22 cellular contexts compared by ENCODE assay signal in the genomic region with DNA sequence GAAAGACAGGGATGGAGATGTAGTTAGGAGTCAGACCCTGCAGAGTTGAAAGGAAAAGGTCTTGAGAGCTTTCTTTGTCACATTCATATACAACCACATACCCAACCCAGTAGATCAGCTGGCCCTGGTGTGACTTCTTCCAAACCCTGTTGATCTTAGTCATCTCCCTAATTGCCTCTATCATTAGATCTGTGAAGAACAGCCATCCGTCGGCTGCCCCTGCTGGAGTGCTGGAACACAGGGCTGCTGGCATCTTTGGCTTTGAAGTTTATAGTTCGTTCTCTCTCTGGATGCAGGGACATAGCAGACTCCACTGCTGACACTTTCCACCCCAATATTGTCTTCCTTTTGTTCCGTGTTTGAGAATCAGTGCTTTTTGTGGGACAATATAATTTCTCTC. TPM values are rescaled to one million over a fixed set of nuclear protein-coding genes. Genes with fewer than 3 reads are reported as not detected.
DNase-seq lines count a peak whose midpoint lies in the region; ATAC-seq, FAIRE-seq and TF ChIP-seq lines count a peak whose summit lies in the region.
"Had no signal": no experiment of that assay in that cellular context is flagged by ENCODE, and none has a peak within 500 bp of the region (broad histone marks: within the 10 kb centered on the region; RNA-seq: fewer than 3 reads in every experiment).

No MANE protein-coding gene starts in this region.

- H3K9me3 Mint-ChIP-seq in activated CD8-positive, alpha-beta T cell treated with anti-CD3 and anti-CD28 coated beads, Interleukin-2, amount 10 ng/mL, durations not matched to agents 7 days and 5 days (ENCODE audit: insufficient read depth): no peaks in the 10 kb centered on the region
- no peaks in the 10 kb centered on the region for H3K9me3 Mint-ChIP-seq in activated CD8-positive, alpha-beta T cell treated with anti-CD3 and anti-CD28 coated beads for 36 hours
- H3K9me3 Mint-ChIP-seq in T-cell: no peaks in the 10 kb centered on the region
- H3K9me3 Mint-ChIP-seq: CD14-positive monocyte; CD4-positive, alpha-beta T cell; CD8-positive, alpha-beta memory T cell had no signal

- H3K4me3 Mint-ChIP-seq in activated CD8-positive, alpha-beta T cell treated with anti-CD3 and anti-CD28 coated beads, Interleukin-2, amount 10 ng/mL, durations not matched to agents 7 days and 5 days: no peak overlapping the region
- H3K4me3 Mint-ChIP-seq in activated CD8-positive, alpha-beta T cell treated with anti-CD3 and anti-CD28 coated beads for 36 hours: no peak overlapping the region
- no peak overlapping the region for H3K4me3 Mint-ChIP-seq in T-cell
- H3K4me3 Mint-ChIP-seq: CD14-positive monocyte; CD4-positive, alpha-beta T cell; CD8-positive, alpha-beta memory T cell had no signal

- no peaks in the 10 kb centered on the region for H3K27me3 Mint-ChIP-seq in activated CD8-positive, alpha-beta T cell treated with anti-CD3 and anti-CD28 coated beads, Interleukin-2, amount 10 ng/mL, durations not matched to agents 7 days and 5 days (ENCODE audit: low read depth)
- no peaks in the 10 kb centered on the region for H3K27me3 Mint-ChIP-seq in activated CD8-positive, alpha-beta T cell treated with anti-CD3 and anti-CD28 coated beads for 36 hours
- no peaks in the 10 kb centered on the region for H3K27me3 Mint-ChIP-seq in T-cell
- H3K27me3 Mint-ChIP-seq: CD4-positive, alpha-beta T cell had no signal

- POLR2A ChIA-PET in activated CD8-positive, alpha-beta T cell treated with anti-CD3 and anti-CD28 coated beads, Interleukin-2, amount 10 ng/mL, durations not matched to agents 7 days and 5 days (lab: Charles Lee): interaction anchor here (0.8 kb wide), 1 partner anchor 32 kb away, joined by 3 read pairs; no protein-coding TSS in a partner anchor
- POLR2A ChIA-PET in activated CD8-positive, alpha-beta T cell treated with anti-CD3 and anti-CD28 coated beads for 36 hours (lab: Charles Lee): no interaction called here
- POLR2A ChIA-PET in T-cell (lab: Charles Lee): interaction anchor here in 1 of 2 donors (0.5 kb wide), 1 partner anchor 153 kb away, joined by 3 read pairs; no protein-coding TSS in a partner anchor

- intact Hi-C loops in activated CD8-positive, alpha-beta T cell treated with anti-CD3 and anti-CD28 coated beads for 36 hours (cut with micrococcal nuclease): no loop called here

- no peak for TF ChIP-seq CTCF in activated CD8-positive, alpha-beta T cell treated with anti-CD3 and anti-CD28 coated beads for 36 hours (IDR thresholded peaks at IDR 0.05)

- H3K36me3 Mint-ChIP-seq in activated CD8-positive, alpha-beta T cell treated with anti-CD3 and anti-CD28 coated beads, Interleukin-2, amount 10 ng/mL, durations not matched to agents 7 days and 5 days (ENCODE audit: low read depth): peaks cover 50% of the 10 kb centered on the region
- peaks cover 16% of the 10 kb centered on the region for H3K36me3 Mint-ChIP-seq in activated CD8-positive, alpha-beta T cell treated with anti-CD3 and anti-CD28 coated beads for 36 hours (ENCODE audit: low read depth)
- no peaks in the 10 kb centered on the region for H3K36me3 Mint-ChIP-seq in T-cell
- H3K36me3 Mint-ChIP-seq: CD8-positive, alpha-beta memory T cell had no signal

- peak; percentile 48 for FAIRE-seq in urothelium cell line (lab: Jason Lieb, UNC)
- FAIRE-seq: A549, GM12891, GM18507, H54 had no signal

- H3K27ac Mint-ChIP-seq in activated CD8-positive, alpha-beta T cell treated with anti-CD3 and anti-CD28 coated beads, Interleukin-2, amount 10 ng/mL, durations not matched to agents 7 days and 5 days: peak overlapping the region; percentile 1
- no peak overlapping the region for H3K27ac Mint-ChIP-seq in activated CD8-positive, alpha-beta T cell treated with anti-CD3 and anti-CD28 coated beads for 36 hours
- no peak overlapping the region for H3K27ac Mint-ChIP-seq in T-cell
- H3K27ac Mint-ChIP-seq: CD4-positive, alpha-beta T cell; CD8-positive, alpha-beta memory T cell had no signal

- CTCF ChIA-PET in activated CD8-positive, alpha-beta T cell treated with anti-CD3 and anti-CD28 coated beads, Interleukin-2, amount 10 ng/mL, durations not matched to agents 7 days and 5 days (lab: Charles Lee): no interaction called here
- CTCF ChIA-PET in activated CD8-positive, alpha-beta T cell treated with anti-CD3 and anti-CD28 coated beads for 36 hours (lab: Charles Lee): no interaction called here
- CTCF ChIA-PET in T-cell (lab: Charles Lee): no interaction called here

- no peaks in the 10 kb centered on the region for H3K4me1 Mint-ChIP-seq in activated CD8-positive, alpha-beta T cell treated with anti-CD3 and anti-CD28 coated beads, Interleukin-2, amount 10 ng/mL, durations not matched to agents 7 days and 5 days (ENCODE audit: low read depth)
- H3K4me1 Mint-ChIP-seq in activated CD8-positive, alpha-beta T cell treated with anti-CD3 and anti-CD28 coated beads for 36 hours (ENCODE audit: low read depth): no peaks in the 10 kb centered on the region
- H3K4me1 Mint-ChIP-seq in T-cell: no peaks in the 10 kb centered on the region
- H3K4me1 Mint-ChIP-seq: CD14-positive monocyte; CD8-positive, alpha-beta memory T cell had no signal

- DNase-seq in activated CD8-positive, alpha-beta T cell treated with anti-CD3 and anti-CD28 coated beads, Interleukin-2, amount 10 ng/mL, durations not matched to agents 7 days and 5 days: no peak
- no peak for DNase-seq in activated CD8-positive, alpha-beta T cell treated with anti-CD3 and anti-CD28 coated beads for 36 hours
- peak; percentile 63 for DNase-seq in islet precursor cell
- DNase-seq in urothelium cell line (ENCODE audit: low spot score): no peak
- no peak for DNase-seq in T-cell
- DNase-seq: 8988T; ACHN; AML-193; BE2C; Calu3; CD4-positive, alpha-beta T cell; CD8-positive, alpha-beta memory T cell; DMS53; DMS79 treated with DMSO at 0.1 percent for 48 hours; GF-D8; GOT3 had no signal

- no peak for ATAC-seq in activated CD8-positive, alpha-beta T cell treated with anti-CD3 and anti-CD28 coated beads, Interleukin-2, amount 10 ng/mL, durations not matched to agents 7 days and 5 days
- ATAC-seq in activated CD8-positive, alpha-beta T cell treated with anti-CD3 and anti-CD28 coated beads for 36 hours: no peak
- no peak for ATAC-seq in T-cell (replicated peaks in 1 of 4)
- ATAC-seq in HG03139 (IDR thresholded peaks at IDR 0.05; ENCODE audit: unreplicated experiment): no peak

RNA-seq across cellular contexts. Expression of a gene that starts 10.4 kb away (rescaled TPM):
- total RNA-seq in activated CD8-positive, alpha-beta T cell treated with anti-CD3 and anti-CD28 coated beads, Interleukin-2, amount 10 ng/mL, durations not matched to agents 7 days and 5 days: 10 to 100 TPM; 14.7 to 15.7 TPM
- total RNA-seq in activated CD8-positive, alpha-beta T cell treated with anti-CD3 and anti-CD28 coated beads for 36 hours: 10 to 100 TPM; 16.2 to 16.5 TPM
- total RNA-seq in T-cell: 10 to 100 TPM in 4 of 5 donors, 1 to 10 TPM in 1; 8.5 to 17.4 (median 16.5) TPM

RNA-seq across cellular contexts. Expression of a gene that starts 20.9 kb away (rescaled TPM):
- 1 to 10 TPM; 1.6 to 3.3 TPM for total RNA-seq in activated CD8-positive, alpha-beta T cell treated with anti-CD3 and anti-CD28 coated beads, Interleukin-2, amount 10 ng/mL, durations not matched to agents 7 days and 5 days
- 1 to 10 TPM; 1.3 to 2.0 TPM for total RNA-seq in activated CD8-positive, alpha-beta T cell treated with anti-CD3 and anti-CD28 coated beads for 36 hours
- 1 to 10 TPM; 2.4 to 4.9 (median 3.1) TPM for total RNA-seq in T-cell

RNA-seq across cellular contexts. Expression of a gene that starts 43.9 kb away (rescaled TPM):
- total RNA-seq in activated CD8-positive, alpha-beta T cell treated with anti-CD3 and anti-CD28 coated beads, Interleukin-2, amount 10 ng/mL, durations not matched to agents 7 days and 5 days: 10 to 100 TPM; 91.9 to 92.1 TPM
- 10 to 100 TPM; 66.6 to 67.5 TPM for total RNA-seq in activated CD8-positive, alpha-beta T cell treated with anti-CD3 and anti-CD28 coated beads for 36 hours
- total RNA-seq in T-cell: 1 to 10 TPM; 1.1 to 3.3 (median 1.8) TPM

RNA-seq across cellular contexts. Expression of a gene that starts 44.4 kb away (rescaled TPM):
- total RNA-seq in activated CD8-positive, alpha-beta T cell treated with anti-CD3 and anti-CD28 coated beads, Interleukin-2, amount 10 ng/mL, durations not matched to agents 7 days and 5 days: 100 to 1,000 TPM; 105 to 121 TPM
- 10 to 100 TPM; 59.1 to 68.4 TPM for total RNA-seq in activated CD8-positive, alpha-beta T cell treated with anti-CD3 and anti-CD28 coated beads for 36 hours
- total RNA-seq in T-cell: 10 to 100 TPM; 12.4 to 15.6 (median 15.2) TPM

Comparison
In these comparisons a context has a peak if more than half of its experiments do, and no peak if none do; other contexts are left out.
1. RNA of a gene that starts 43.9 kb away (total RNA-seq): 91.9 to 92.1 TPM in activated CD8-positive, alpha-beta T cell treated with anti-CD3 and anti-CD28 coated beads, Interleukin-2, amount 10 ng/mL, durations not matched to agents 7 days and 5 days and 66.6 to 67.5 TPM in activated CD8-positive, alpha-beta T cell treated with anti-CD3 and anti-CD28 coated beads for 36 hours; 1.1 to 3.3 TPM in T-cell; every median in the first group is over 10 times any median in the second.